9 cellular contexts compared by ENCODE assay signal in the genomic region with DNA sequence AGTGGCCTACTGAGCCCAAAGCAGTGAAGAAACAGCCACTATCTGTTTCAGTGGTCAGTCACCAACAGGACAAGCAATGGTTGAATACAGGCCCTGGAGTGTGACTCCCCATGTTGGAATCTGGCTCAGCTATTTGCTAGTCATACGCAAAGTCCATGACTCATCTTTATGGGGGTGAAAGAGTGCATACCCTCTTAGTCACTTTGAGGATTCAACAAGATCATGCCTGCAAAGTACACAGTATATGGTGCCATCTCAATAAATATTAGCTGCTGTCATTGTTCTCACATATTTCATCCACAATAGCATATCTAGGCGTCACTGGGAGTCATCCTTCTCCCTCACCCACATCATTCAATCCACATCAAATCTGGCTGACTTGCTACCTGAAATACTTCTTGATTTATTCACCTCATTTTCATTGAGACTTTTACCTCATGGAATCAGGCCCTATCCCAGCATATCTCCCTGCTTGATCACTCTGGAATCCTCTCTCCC. TPM values are rescaled to one million over a fixed set of nuclear protein-coding genes. Genes with fewer than 3 reads are reported as not detected.
DNase-seq lines count a peak whose midpoint lies in the region; ATAC-seq and TF ChIP-seq lines count a peak whose summit lies in the region.
"Had no signal": no experiment of that assay in that cellular context is flagged by ENCODE, and none has a peak within 500 bp of the region (broad histone marks: within the 10 kb centered on the region; RNA-seq: fewer than 3 reads in every experiment).

No MANE protein-coding gene starts in this region.

- TF ChIP-seq CTCF in fibroblast of lung (conservative IDR thresholded peaks at IDR 0.05 in 1 of 2, IDR thresholded peaks at IDR 0.05 in 1 of 2; ENCODE audit: low read depth in 1 of 2, low read length in 2 of 2), result no peak

- no peaks in the 10 kb centered on the region for H4K20me1 ChIP-seq in fibroblast of lung (ENCODE audit: control insufficient read depth, extremely low read depth, insufficient read depth, low read length)

- no peaks in the 10 kb centered on the region for H3K79me2 ChIP-seq in fibroblast of lung (ENCODE audit: control insufficient read depth, insufficient read depth, low read length)

- peaks cover 3% of the 10 kb centered on the region for H3K27me3 ChIP-seq in fibroblast of lung (ENCODE audit: control insufficient read depth, insufficient read depth, low read length)

- H3K4me2 ChIP-seq in fibroblast of lung (ENCODE audit: extremely low read depth, insufficient read depth, low read length), result no peak overlapping the region

- no peak overlapping the region for H3K9ac ChIP-seq in fibroblast of lung (ENCODE audit: insufficient read depth, low read length)

- H3K4me3 ChIP-seq in fibroblast of lung (replicated peaks in 1 of 4; ENCODE audit: control extremely low read depth in 1 of 4, insufficient read depth in 1 of 4, low read depth in 3 of 4, low read length in 4 of 4) (no peak overlapping the region), skeletal muscle cell (ENCODE audit: low read depth, low read length) (no peak overlapping the region)

- H3K4me1 ChIP-seq in fibroblast of lung (ENCODE audit: control insufficient read depth, extremely low read depth, insufficient read depth, low read length), result peaks cover 8% of the 10 kb centered on the region

- no peak overlapping the region for H3K27ac ChIP-seq in fibroblast of lung (ENCODE audit: insufficient read depth, low read length)

- H3K36me3 ChIP-seq in fibroblast of lung (ENCODE audit: control insufficient read depth, insufficient read depth, low read length), result no peaks in the 10 kb centered on the region

- DNase-seq in GM04503 (ENCODE audit: low read depth), result peak; percentile 97
- DNase-seq in RKO (ENCODE audit: low spot score), result peak; percentile 94
- DNase-seq in fibroblast of lung (ENCODE audit: low read depth in 2 of 2), result peak; percentile 88 to 99
- peak; percentile 96 for DNase-seq in skeletal muscle cell (ENCODE audit: low read depth)
- no peak for DNase-seq in pons (ENCODE audit: low spot score)
- DNase-seq: NCI-H146, SHP77 treated with DMSO at 0.1 percent for 48 hours had no signal

- ATAC-seq in GM21737 (IDR thresholded peaks at IDR 0.05; ENCODE audit: unreplicated experiment) (no peak), GM21381 (IDR thresholded peaks at IDR 0.05; ENCODE audit: unreplicated experiment) (no peak)

- no peaks in the 10 kb centered on the region for H3K9me3 ChIP-seq in fibroblast of lung (ENCODE audit: control insufficient read depth, insufficient read depth, low read depth, low read length)

- no peak overlapping the region for H2AFZ ChIP-seq in fibroblast of lung (ENCODE audit: low read length)

RNA-seq across cellular contexts. Expression of a gene that starts 26.4 kb away (rescaled TPM):
- not detected in 2 replicates for total RNA-seq in fibroblast of lung
- not detected in 2 replicates for polyA plus RNA-seq in fibroblast of lung
- 0.13 TPM in 1 of 2 replicates, not detected in the other for polyA plus RNA-seq in fibroblast of lung (2012)
- not detected in 2 replicates for polyA minus RNA-seq in fibroblast of lung (ENCODE audit: low replicate concordance)
